7 cellular contexts compared by ENCODE assay signal in genomic region chr16:29824589-29825144, GRCh38. TPM values are rescaled to one million over a fixed set of nuclear protein-coding genes. Genes with fewer than 3 reads are reported as not detected.
DNase-seq lines count a peak whose midpoint lies in the region; ATAC-seq and TF ChIP-seq lines count a peak whose summit lies in the region.
"Had no signal": no experiment of that assay in that cellular context is flagged by ENCODE, and none has a peak within 500 bp of the region (broad histone marks: within the 10 kb centered on the region; RNA-seq: fewer than 3 reads in every experiment).

No MANE protein-coding gene starts in this region.

- no peak for TF ChIP-seq POLR2A in GM18505 (IDR thresholded peaks at IDR 0.05; ENCODE audit: borderline replicate concordance, extremely low read depth, insufficient read depth, insufficient read length)

- no peak overlapping the region for H3K27ac ChIP-seq in H9 (ENCODE audit: insufficient read length, low read depth, low read length)

- H2BK12ac ChIP-seq in H9 (ENCODE audit: insufficient read length, low read depth, low read length) = no peak overlapping the region

- H2BK20ac ChIP-seq in H9 (ENCODE audit: low read depth, low read length, poor library complexity, severe bottlenecking) = no peak overlapping the region

- no peak overlapping the region for H3T11ph ChIP-seq in H9 (ENCODE audit: low read length)

- H3K36me3 Mint-ChIP-seq in H9 (ENCODE audit: insufficient read depth in 1 of 3, low read depth in 3 of 3) = peaks cover 6 to 14% (median 11%) of the 10 kb centered on the region in 3 experiments; a peak in 6 of 7 replicates
- no peaks in the 10 kb centered on the region for H3K36me3 Mint-ChIP-seq in natural killer cell treated with Interleukin-12 subunit alpha and Interleukin-12 subunit beta and Interleukin-15 and Interleukin-18, amount 100 ng/mL, for 72 hours

- DNase-seq in H9 = no peak
- DNase-seq in astrocyte of the hippocampus (ENCODE audit: low read depth, low spot score) = peak; percentile 57
- no peak for DNase-seq in natural killer cell treated with Interleukin-12 subunit alpha and Interleukin-12 subunit beta and Interleukin-15 and Interleukin-18, amount 100 ng/mL, for 72 hours (ENCODE audit: low spot score)
- DNase-seq in NCI-H510A treated with DMSO at 0.1 percent for 48 hours (lab: John Stamatoyannopoulos, UW) = no peak
- no peak for DNase-seq in SKM-1 (lab: John Stamatoyannopoulos, UW; ENCODE audit: unreplicated experiment)

- no peak for ATAC-seq in natural killer cell treated with Interleukin-12 subunit alpha and Interleukin-12 subunit beta and Interleukin-15 and Interleukin-18, amount 100 ng/mL, for 72 hours
- no peak for ATAC-seq in GM18505 (IDR thresholded peaks at IDR 0.05; ENCODE audit: unreplicated experiment)

- H3K23me2 ChIP-seq in H9 (ENCODE audit: insufficient read length, low read depth, low read length, poor library complexity, severe bottlenecking) = no peaks in the 10 kb centered on the region

- H4K20me1 ChIP-seq in H9 (ENCODE audit: control insufficient read depth, insufficient read depth, insufficient read length) = no peaks in the 10 kb centered on the region

- H3K4ac ChIP-seq in H9 (ENCODE audit: low read depth, low read length) = no peak overlapping the region

- H3K23ac ChIP-seq in H9 (ENCODE audit: insufficient read length, low read depth, low read length) = no peak overlapping the region

- H3K9me3 Mint-ChIP-seq in H9 = no peaks in the 10 kb centered on the region
- no peaks in the 10 kb centered on the region for H3K9me3 Mint-ChIP-seq in natural killer cell treated with Interleukin-12 subunit alpha and Interleukin-12 subunit beta and Interleukin-15 and Interleukin-18, amount 100 ng/mL, for 72 hours
- H3K9me3 Mint-ChIP-seq: dendritic cell treated with granulocyte-macrophage colony-stimulating factor and Interleukin-4, amounts not matched to agents 40 ng/mL and 50 ng/mL, for 4 days had no signal

- H3K9ac ChIP-seq in H9 (ENCODE audit: extremely low read depth, insufficient read length, low read length) = no peak overlapping the region

- H2AK5ac ChIP-seq in H9 (ENCODE audit: insufficient read length, low read length) = no peak overlapping the region

- no peak overlapping the region for H4K91ac ChIP-seq in H9 (ENCODE audit: insufficient read length, low read depth, low read length)

- H3K56ac ChIP-seq in H9 (ENCODE audit: insufficient read length, low read depth, low read length) = no peak overlapping the region

- no peak overlapping the region for H3K4me3 Mint-ChIP-seq in H9
- peak overlapping the region; percentile 58 for H3K4me3 Mint-ChIP-seq in natural killer cell treated with Interleukin-12 subunit alpha and Interleukin-12 subunit beta and Interleukin-15 and Interleukin-18, amount 100 ng/mL, for 72 hours
- H3K4me3 Mint-ChIP-seq: dendritic cell treated with granulocyte-macrophage colony-stimulating factor and Interleukin-4, amounts not matched to agents 40 ng/mL and 50 ng/mL, for 4 days had no signal

- no CpG with 5 or more reads among the region's 7 CpGs for WGBS in H9 (ENCODE audit: extremely low coverage, insufficient read length, low lambda C conversion rate)

- H3K79me2 ChIP-seq in H9 (ENCODE audit: insufficient read depth, low read length) = no peaks in the 10 kb centered on the region

- H3K27me3 ChIP-seq in H9 (ENCODE audit: insufficient read depth, low read length) = no peaks in the 10 kb centered on the region

- H3K4me2 ChIP-seq in H9 (ENCODE audit: insufficient read depth, insufficient read length, low read length) = no peak overlapping the region

- peak overlapping the region; percentile 95 to 98 (median 95); a peak in 6 of 7 replicates for H3K27ac Mint-ChIP-seq in H9
- H3K27ac Mint-ChIP-seq in natural killer cell treated with Interleukin-12 subunit alpha and Interleukin-12 subunit beta and Interleukin-15 and Interleukin-18, amount 100 ng/mL, for 72 hours = peak overlapping the region; percentile 59 to 64
- H3K27ac Mint-ChIP-seq: dendritic cell treated with granulocyte-macrophage colony-stimulating factor and Interleukin-4, amounts not matched to agents 40 ng/mL and 50 ng/mL, for 4 days had no signal

- no peak overlapping the region for H2BK15ac ChIP-seq in H9 (ENCODE audit: low read depth, low read length)

- H3K79me1 ChIP-seq in H9 (ENCODE audit: insufficient read depth, low read depth, low read length, poor library complexity, severe bottlenecking) = no peaks in the 10 kb centered on the region

- no peak overlapping the region for H4K5ac ChIP-seq in H9 (ENCODE audit: insufficient read length, low read depth, low read length)

- H3K14ac ChIP-seq in H9 (ENCODE audit: insufficient read depth, low read length) = no peak overlapping the region

- H4K8ac ChIP-seq in H9 (replicated peaks; ENCODE audit: insufficient read length, low read depth, low read length) = no peak overlapping the region

- no peak for TF ChIP-seq CTCF in H9 (conservative IDR thresholded peaks at IDR 0.05)

- H3K9me3 ChIP-seq in H9 (ENCODE audit: control insufficient read depth, low read depth, low read length) = no peaks in the 10 kb centered on the region

- H3K18ac ChIP-seq in H9 (ENCODE audit: insufficient read length, low read depth, low read length) = no peak overlapping the region

- no peak overlapping the region for H2BK120ac ChIP-seq in H9 (ENCODE audit: low read depth, low read length, poor library complexity, severe bottlenecking)

- no peaks in the 10 kb centered on the region for H3K27me3 Mint-ChIP-seq in H9 (ENCODE audit: low read depth)
- H3K27me3 Mint-ChIP-seq in natural killer cell treated with Interleukin-12 subunit alpha and Interleukin-12 subunit beta and Interleukin-15 and Interleukin-18, amount 100 ng/mL, for 72 hours = no peaks in the 10 kb centered on the region
- H3K27me3 Mint-ChIP-seq: dendritic cell treated with granulocyte-macrophage colony-stimulating factor and Interleukin-4, amounts not matched to agents 40 ng/mL and 50 ng/mL, for 4 days had no signal

- H2AFZ ChIP-seq in H9 (ENCODE audit: low read length) = no peak overlapping the region

- H3K4me1 Mint-ChIP-seq in H9 = peaks cover 24 to 28% of the 10 kb centered on the region in 2 experiments
- peaks cover 28 to 36% of the 10 kb centered on the region in 2 donors for H3K4me1 Mint-ChIP-seq in natural killer cell treated with Interleukin-12 subunit alpha and Interleukin-12 subunit beta and Interleukin-15 and Interleukin-18, amount 100 ng/mL, for 72 hours (ENCODE audit: low read depth in 2 of 2)

- H2BK5ac ChIP-seq in H9 (ENCODE audit: insufficient read length, low read length) = no peak overlapping the region

- H3K4me1 ChIP-seq in H9 (ENCODE audit: insufficient read depth, low read length) = no peaks in the 10 kb centered on the region

RNA-seq across cellular contexts. Expression of gene MVP, which starts 4.4 kb away (rescaled TPM):
- total RNA-seq in H9 (2021) = 2.5 and 3.1 TPM in 2 replicates
- 100 to 1,000 TPM in 1 of 2 donors, 10 to 100 TPM in 1; 86.1 to 180 TPM for total RNA-seq in natural killer cell treated with Interleukin-12 subunit alpha and Interleukin-12 subunit beta and Interleukin-15 and Interleukin-18, amount 100 ng/mL, for 72 hours

RNA-seq across cellular contexts. Expression of gene PAGR1, which starts 8.7 kb away (rescaled TPM):
- total RNA-seq in H9 (2021) = 65.3 and 67.8 TPM in 2 replicates
- total RNA-seq in natural killer cell treated with Interleukin-12 subunit alpha and Interleukin-12 subunit beta and Interleukin-15 and Interleukin-18, amount 100 ng/mL, for 72 hours = 10 to 100 TPM; 20.5 to 36.1 TPM

RNA-seq across cellular contexts. Expression of gene PRRT2, which starts 12.7 kb away (rescaled TPM):
- 10.7 and 14.6 TPM in 2 replicates for total RNA-seq in H9 (2021)
- 1 to 10 TPM in 1 of 2 donors, under 1 TPM in 1; 0.98 to 2.8 TPM for total RNA-seq in natural killer cell treated with Interleukin-12 subunit alpha and Interleukin-12 subunit beta and Interleukin-15 and Interleukin-18, amount 100 ng/mL, for 72 hours

RNA-seq across cellular contexts. Expression of gene MAZ, which starts 18.3 kb away (rescaled TPM):
- 412 and 414 TPM in 2 replicates for total RNA-seq in H9 (2021)
- 100 to 1,000 TPM; 241 to 424 TPM for total RNA-seq in natural killer cell treated with Interleukin-12 subunit alpha and Interleukin-12 subunit beta and Interleukin-15 and Interleukin-18, amount 100 ng/mL, for 72 hours

RNA-seq across cellular contexts. Expression of gene KIF22, which starts 34.1 kb away (rescaled TPM):
- total RNA-seq in H9 (2021) = 148 and 151 TPM in 2 replicates
- total RNA-seq in natural killer cell treated with Interleukin-12 subunit alpha and Interleukin-12 subunit beta and Interleukin-15 and Interleukin-18, amount 100 ng/mL, for 72 hours = 100 to 1,000 TPM in 1 of 2 donors, 10 to 100 TPM in 1; 63.4 to 174 TPM

Comparison
In these comparisons a context has a peak if more than half of its experiments do, and no peak if none do; other contexts are left out.
1. RNA of gene MVP, which starts 4.4 kb away (total RNA-seq): 86.1 to 180 TPM in natural killer cell treated with Interleukin-12 subunit alpha and Interleukin-12 subunit beta and Interleukin-15 and Interleukin-18, amount 100 ng/mL, for 72 hours; 2.5 to 3.1 TPM in H9; every median in the first group is over 10 times any median in the second.